ENCODE assay signal across 18 cellular contexts in the genomic region with DNA sequence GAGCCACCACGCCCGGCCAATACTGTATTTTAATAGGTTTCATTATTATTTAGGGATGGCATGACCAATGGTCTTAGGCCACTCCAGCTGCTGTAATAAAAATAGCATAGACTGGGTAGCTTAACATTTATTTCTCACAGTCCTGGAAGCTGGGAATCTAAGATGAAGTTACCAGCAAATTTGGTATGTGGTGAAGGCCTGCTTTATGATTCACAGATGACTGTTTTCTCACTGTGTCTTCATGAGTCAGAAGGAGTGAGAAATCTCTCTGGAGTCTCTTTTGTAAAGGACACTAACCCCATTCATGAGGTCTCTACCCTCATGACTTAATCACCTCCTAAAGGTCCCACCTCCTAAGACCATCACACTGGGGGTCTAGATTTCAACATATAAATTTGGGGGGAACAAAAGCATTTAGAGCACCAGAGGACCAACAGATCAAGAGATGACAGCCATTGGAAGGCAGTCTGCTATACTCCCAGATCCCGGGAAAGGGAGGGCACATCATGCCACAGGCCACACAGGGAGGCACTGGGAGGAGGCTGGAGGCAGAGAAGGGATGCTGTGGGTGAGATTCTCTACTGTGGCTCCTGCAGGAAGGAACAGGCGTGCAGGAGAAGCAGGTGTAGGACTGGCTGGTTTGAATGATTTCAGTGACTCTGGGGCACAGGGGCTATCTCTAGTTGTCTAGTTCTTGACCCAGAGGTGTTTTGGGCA.
DNase-seq lines count a peak whose midpoint lies in the region; ATAC-seq and TF ChIP-seq lines count a peak whose summit lies in the region.
"Had no signal": no experiment of that assay in that cellular context is flagged by ENCODE, and none has a peak within 500 bp of the region (broad histone marks: within the 10 kb centered on the region; RNA-seq: fewer than 3 reads in every experiment).

No MANE protein-coding gene starts in this region.

- no peak overlapping the region for H3K9ac ChIP-seq in adipocyte (ENCODE audit: low read length)

- no peaks in the 10 kb centered on the region for H3K27me3 ChIP-seq in adipocyte (replicated peaks; ENCODE audit: control insufficient read depth, insufficient read depth, low read length)
- H3K27me3 ChIP-seq: heart right ventricle, transverse colon had no signal

- ATAC-seq in activated naive CD4-positive, alpha-beta T cell treated with anti-CD3 and anti-CD28 coated beads, Interleukin-2, amount 50 U/mL, for 72 hours, result peak; percentile 82 to 85
- ATAC-seq: A549, heart right ventricle had no signal

- H3K27ac Mint-ChIP-seq in activated naive CD4-positive, alpha-beta T cell treated with anti-CD3 and anti-CD28 coated beads, Interleukin-2, amount 50 U/mL, for 72 hours, result no peak overlapping the region

- no peaks in the 10 kb centered on the region for H3K36me3 Mint-ChIP-seq in activated naive CD4-positive, alpha-beta T cell treated with anti-CD3 and anti-CD28 coated beads, Interleukin-2, amount 50 U/mL, for 72 hours

- DNase-seq in activated naive CD4-positive, alpha-beta T cell treated with anti-CD3 and anti-CD28 coated beads, Interleukin-2, amount 50 U/mL, for 72 hours (ENCODE audit: low spot score in 2 of 2), result no peak
- no peak for DNase-seq in activated naive CD4-positive, alpha-beta T cell treated with anti-CD3 and anti-CD28 coated beads, Interleukin-2, amount 50 U/mL, for 16 hours
- DNase-seq in adipocyte (ENCODE audit: low read depth), result peak; percentile 52
- peak; percentile 67 to 83 for DNase-seq in foreskin fibroblast
- DNase-seq in NCI-H1105 treated with DMSO at 0.1 percent for 48 hours (lab: John Stamatoyannopoulos, UW), result no peak
- DNase-seq in superior temporal gyrus (ENCODE audit: extremely low spot score), result no peak
- DNase-seq in T-helper 2 cell, result no peak
- DNase-seq in activated CD8-positive, alpha-beta memory T cell treated with anti-CD3 and anti-CD28 coated beads, Interleukin-2, amount 50 U/mL, for 4 hours, result no peak
- DNase-seq: activated CD4-positive, alpha-beta T cell treated with anti-CD3 and anti-CD28 coated beads, Interleukin-2, amount 50 U/mL, for 4 hours; activated gamma-delta T cell treated with Interleukin-2 at 50 U/mL for 16 hours; cortex of kidney; DMS79 treated with DMSO at 0.1 percent for 48 hours; heart right ventricle; left ventricle myocardium inferior; MM.1S; transverse colon had no signal

- H3K4me3 ChIP-seq in adipocyte (ENCODE audit: low read length) (no peak overlapping the region), foreskin fibroblast (ENCODE audit: low read depth in 1 of 2, low read length in 2 of 2) (no peak overlapping the region)
- H3K4me3 ChIP-seq: A549, heart right ventricle, left ventricle myocardium inferior, skin epidermis, transverse colon had no signal

- TF ChIP-seq CTCF in foreskin fibroblast (IDR thresholded peaks at IDR 0.05; ENCODE audit: low read depth, low read length), result no peak

- H3K9me3 ChIP-seq in adipocyte (ENCODE audit: control insufficient read depth, low read length), result no peaks in the 10 kb centered on the region
- H3K9me3 ChIP-seq: A549, transverse colon had no signal

- no peaks in the 10 kb centered on the region for H3K36me3 ChIP-seq in adipocyte (ENCODE audit: control insufficient read depth, insufficient read depth, low read length, severe bottlenecking)
- H3K36me3 ChIP-seq: heart right ventricle, left ventricle myocardium inferior, transverse colon had no signal

- H3K9me3 Mint-ChIP-seq in activated naive CD4-positive, alpha-beta T cell treated with anti-CD3 and anti-CD28 coated beads, Interleukin-2, amount 50 U/mL, for 72 hours, result peaks cover 0 to 12% of the 10 kb centered on the region in 2 donors

- peaks cover 5% of the 10 kb centered on the region for H3K4me1 ChIP-seq in adipocyte (ENCODE audit: control insufficient read depth, insufficient read depth, low read length)
- H3K4me1 ChIP-seq: A549, heart right ventricle, left ventricle myocardium inferior, transverse colon had no signal

Comparison
In these comparisons a context has a peak if more than half of its experiments do, and no peak if none do; other contexts are left out.
1. DNase-seq: peak in adipocyte (single experiment) and foreskin fibroblast (2 of 2); none in activated naive CD4-positive, alpha-beta T cell treated with anti-CD3 and anti-CD28 coated beads, Interleukin-2, amount 50 U/mL, for 72 hours (0 of 2), activated naive CD4-positive, alpha-beta T cell treated with anti-CD3 and anti-CD28 coated beads, Interleukin-2, amount 50 U/mL, for 16 hours (single experiment), NCI-H1105 treated with DMSO at 0.1 percent for 48 hours (single experiment), superior temporal gyrus (single experiment), T-helper 2 cell (0 of 5) and activated CD8-positive, alpha-beta memory T cell treated with anti-CD3 and anti-CD28 coated beads, Interleukin-2, amount 50 U/mL, for 4 hours (single experiment).